In the genomic region with DNA sequence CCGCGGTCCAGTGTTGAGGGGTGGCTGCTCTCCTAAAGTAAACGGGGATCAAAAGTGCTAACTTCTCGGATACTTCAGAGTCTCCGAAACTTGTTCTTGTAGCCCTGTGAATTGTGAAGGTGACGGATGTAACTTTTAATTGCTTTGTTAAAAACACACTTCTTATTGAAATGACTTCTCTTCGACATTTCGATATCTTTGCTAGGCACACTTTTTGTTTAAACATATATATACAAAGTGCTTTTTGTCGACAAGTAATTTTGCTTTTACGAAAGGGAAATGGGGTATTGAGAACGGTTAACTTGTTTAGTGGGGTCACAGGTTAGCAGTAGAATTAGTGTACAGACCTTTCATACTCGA, we compare ENCODE assay signal across 8 cellular contexts. TPM values are rescaled to one million over a fixed set of nuclear protein-coding genes. Genes with fewer than 3 reads are reported as not detected.
DNase-seq lines count a peak whose midpoint lies in the region; ATAC-seq, FAIRE-seq and TF ChIP-seq lines count a peak whose summit lies in the region.

No MANE protein-coding gene starts in this region.

- H3K27ac ChIP-seq in 22Rv1 (peak overlapping the region; percentile 76), keratinocyte (ENCODE audit: control insufficient read depth, insufficient read depth, low read length) (peak overlapping the region; percentile 79), temporal lobe (ENCODE audit: low read depth, low read length) (peak overlapping the region; percentile 71)

- H3K27me3 Mint-ChIP-seq in activated naive CD8-positive, alpha-beta T cell treated with anti-CD3 and anti-CD28 coated beads for 36 hours: no peaks in the 10 kb centered on the region

- peak overlapping the region; percentile 77 to 90 (median 83) for H3K4me3 ChIP-seq in keratinocyte (ENCODE audit: control insufficient read depth in 2 of 3, extremely low read depth in 1 of 3, insufficient read depth in 2 of 3, low read depth in 1 of 3, low read length in 3 of 3)

- H3K36me3 Mint-ChIP-seq in activated naive CD8-positive, alpha-beta T cell treated with anti-CD3 and anti-CD28 coated beads for 36 hours: peaks cover 50% of the 10 kb centered on the region

- H3K9me3 Mint-ChIP-seq in activated naive CD8-positive, alpha-beta T cell treated with anti-CD3 and anti-CD28 coated beads for 36 hours: peaks cover 26% of the 10 kb centered on the region

- H3K36me3 ChIP-seq in keratinocyte (ENCODE audit: control insufficient read depth in 2 of 2, extremely low read depth in 1 of 2, insufficient read depth in 2 of 2, low read length in 2 of 2): no peaks in the 10 kb centered on the region

- ATAC-seq in HG03354 (IDR thresholded peaks at IDR 0.05; ENCODE audit: poor library complexity, severe bottlenecking, unreplicated experiment): no peak

- no peaks in the 10 kb centered on the region for H4K20me1 ChIP-seq in keratinocyte (ENCODE audit: control insufficient read depth, extremely low read depth, insufficient read depth, low read length)

- peaks cover 21% of the 10 kb centered on the region for H3K4me1 Mint-ChIP-seq in activated naive CD8-positive, alpha-beta T cell treated with anti-CD3 and anti-CD28 coated beads for 36 hours

- peak overlapping the region; percentile 88 for H3K9ac ChIP-seq in keratinocyte (ENCODE audit: control insufficient read depth, extremely low read depth, insufficient read depth, low read length)

- H3K4me3 Mint-ChIP-seq in activated naive CD8-positive, alpha-beta T cell treated with anti-CD3 and anti-CD28 coated beads for 36 hours: peak overlapping the region; percentile 86

- H3K4me1 ChIP-seq in keratinocyte (ENCODE audit: control insufficient read depth, extremely low read depth, insufficient read depth, low read length): peaks cover 4% of the 10 kb centered on the region

- dilution Hi-C loops in keratinocyte (cut with MboI; ENCODE audit: extremely low pct_ligation_motif_present, low sequenced_read_pairs): no loop called here

- TF ChIP-seq CTCF in 22Rv1 (IDR thresholded peaks at IDR 0.05) (no peak), GM20000 (IDR thresholded peaks at IDR 0.05; ENCODE audit: extremely low read depth, missing control alignments) (no peak), keratinocyte (optimal IDR thresholded peaks at IDR 0.05 in 1 of 3, IDR thresholded peaks at IDR 0.05 in 1 of 3, conservative IDR thresholded peaks at IDR 0.05 in 1 of 3; ENCODE audit: extremely low read depth in 1 of 3, insufficient read depth in 2 of 3, low read length in 3 of 3) (no peak)

- H3K9me3 ChIP-seq in keratinocyte (ENCODE audit: control insufficient read depth, low read depth, low read length): peaks cover 2% of the 10 kb centered on the region

- no peaks in the 10 kb centered on the region for H3K27me3 ChIP-seq in keratinocyte (ENCODE audit: control insufficient read depth, extremely low read depth, insufficient read depth, low read length)

- DNase-seq in GM20000 (ENCODE audit: low spot score): peak; percentile 40
- no peak for DNase-seq in activated naive CD8-positive, alpha-beta T cell treated with anti-CD3 and anti-CD28 coated beads for 36 hours
- DNase-seq in keratinocyte (ENCODE audit: low read depth, low spot score): no peak
- DNase-seq in NK-92 (lab: John Stamatoyannopoulos, UW; ENCODE audit: unreplicated experiment): no peak
- DNase-seq in stimulated activated CD4-positive, alpha-beta T cell treated with anti-CD3 and anti-CD28 coated beads, Interleukin-1b, Interleukin-23, amount 100 ng/mL, for 48 hours: no peak

- H3K79me2 ChIP-seq in keratinocyte (ENCODE audit: control insufficient read depth, insufficient read depth, low read length): peaks cover 20% of the 10 kb centered on the region

- no peak for FAIRE-seq in keratinocyte (lab: Jason Lieb, UNC)

- H3K9me1 ChIP-seq in keratinocyte (ENCODE audit: control insufficient read depth, extremely low read depth, insufficient read depth, low read length): no peaks in the 10 kb centered on the region

- peak overlapping the region; percentile 89 for H2AFZ ChIP-seq in keratinocyte (ENCODE audit: control insufficient read depth, low read length)

- peak overlapping the region; percentile 55 for H3K4me2 ChIP-seq in keratinocyte (ENCODE audit: control insufficient read depth, extremely low read depth, insufficient read depth, low read depth, low read length)

- H3K27ac Mint-ChIP-seq in activated naive CD8-positive, alpha-beta T cell treated with anti-CD3 and anti-CD28 coated beads for 36 hours: peak overlapping the region; percentile 83

RNA-seq across cellular contexts. Expression of gene ATP9B, which starts 0.6 kb away (rescaled TPM):
- 10 to 100 TPM; 16.0 to 16.4 TPM for total RNA-seq in activated naive CD8-positive, alpha-beta T cell treated with anti-CD3 and anti-CD28 coated beads for 36 hours
- 12.7 to 16.7 TPM (median 16.1 TPM) in 3 replicates for polyA plus RNA-seq in keratinocyte
- 9.5 TPM for polyA plus RNA-seq in keratinocyte (2011; ENCODE audit: low read depth)
- polyA plus RNA-seq in keratinocyte (2011; cell fraction: cytosol; rRNA removed): 5.4 and 6.0 TPM in 2 replicates
- polyA plus RNA-seq in keratinocyte (2011; cell fraction: nucleus; rRNA removed): 25.1 and 31.7 TPM in 2 replicates
- polyA plus RNA-seq in keratinocyte (2012; ENCODE audit: low replicate concordance): 6.9 and 10.7 TPM in 2 replicates
- 39.5 to 66.4 TPM (median 49.3 TPM) in 3 replicates for polyA minus RNA-seq in keratinocyte
- polyA minus RNA-seq in keratinocyte (2011; cell fraction: cytosol; rRNA and poly(A)+ RNA removed): 39.7 TPM
- polyA minus RNA-seq in keratinocyte (2011; cell fraction: nucleus; rRNA and poly(A)+ RNA removed): 61.3 and 72.8 TPM in 2 replicates
- 37.1 TPM for total RNA-seq in temporal lobe
